17 cellular contexts compared by ENCODE assay signal in the genomic region with DNA sequence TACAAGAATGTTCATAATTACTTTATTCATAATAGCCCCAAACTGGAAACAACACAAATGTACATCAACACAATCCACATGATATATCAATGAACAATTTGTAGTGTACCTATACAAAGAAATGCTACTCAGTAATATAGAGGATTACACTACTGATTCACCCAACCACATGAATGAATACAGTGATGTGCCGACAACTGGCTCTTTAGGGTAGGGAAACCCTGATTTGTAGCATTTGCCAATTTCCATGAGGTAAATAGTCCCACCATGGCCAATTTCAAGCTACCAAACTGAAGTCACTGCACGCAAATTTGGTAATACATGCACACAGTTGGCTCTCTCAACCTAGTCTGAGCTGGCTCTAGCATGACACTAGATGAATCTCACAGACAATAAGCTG.
DNase-seq lines count a peak whose midpoint lies in the region; ATAC-seq and TF ChIP-seq lines count a peak whose summit lies in the region.
"Had no signal": no experiment of that assay in that cellular context is flagged by ENCODE, and none has a peak within 500 bp of the region (broad histone marks: within the 10 kb centered on the region; RNA-seq: fewer than 3 reads in every experiment).

No MANE protein-coding gene starts in this region.

- peak; percentile 38 for TF ChIP-seq POLR2A in HCT116 (IDR thresholded peaks at IDR 0.05; ENCODE audit: borderline replicate concordance, extremely low read depth, insufficient read depth, insufficient read length)

- peaks cover 11% of the 10 kb centered on the region for H3K4me1 Mint-ChIP-seq in activated T-cell treated with anti-CD3 and anti-CD28 coated beads, Interleukin-2, amount 50 U/mL, for 72 hours (ENCODE audit: low read depth)
- peaks cover 11% of the 10 kb centered on the region for H3K4me1 Mint-ChIP-seq in activated T-cell treated with anti-CD3 and anti-CD28 coated beads, Interleukin-2, amount 50 U/mL, for 4 hours (ENCODE audit: low read depth)
- peaks cover 9% of the 10 kb centered on the region for H3K4me1 Mint-ChIP-seq in activated naive CD8-positive, alpha-beta T cell treated with anti-CD3 and anti-CD28 coated beads, Interleukin-2, amount 50 U/mL, for 24 hours
- peaks cover 30% of the 10 kb centered on the region for H3K4me1 Mint-ChIP-seq in progenitor cell of endocrine pancreas (ENCODE audit: low read depth)

- TF ChIP-seq RAD21 in HCT116 (IDR thresholded peaks at IDR 0.05; ENCODE audit: low read depth): peak; percentile 14; the same call in 1 of the 2 replicates

- H3K36me3 ChIP-seq in HCT116 (ENCODE audit: control insufficient read depth in 1 of 2, insufficient read depth in 2 of 2, low read length in 2 of 2) (no peaks in the 10 kb centered on the region), colonic mucosa (no peaks in the 10 kb centered on the region)

- no peak overlapping the region for H3K4me3 ChIP-seq in HCT116 (replicated peaks in 1 of 2; ENCODE audit: low read depth in 1 of 2, low read length in 2 of 2)
- no peak overlapping the region for H3K4me3 ChIP-seq in colonic mucosa
- H3K4me3 ChIP-seq: K562, PC-9 had no signal

- H3K36me3 Mint-ChIP-seq in activated T-cell treated with anti-CD3 and anti-CD28 coated beads, Interleukin-2, amount 50 U/mL, for 72 hours (ENCODE audit: insufficient read depth in 2 of 2): no peaks in the 10 kb centered on the region
- no peaks in the 10 kb centered on the region for H3K36me3 Mint-ChIP-seq in activated T-cell treated with anti-CD3 and anti-CD28 coated beads, Interleukin-2, amount 50 U/mL, for 4 hours (ENCODE audit: insufficient read depth)
- no peaks in the 10 kb centered on the region for H3K36me3 Mint-ChIP-seq in activated naive CD8-positive, alpha-beta T cell treated with anti-CD3 and anti-CD28 coated beads, Interleukin-2, amount 50 U/mL, for 24 hours (ENCODE audit: low read depth)
- H3K36me3 Mint-ChIP-seq in progenitor cell of endocrine pancreas (ENCODE audit: insufficient read depth): no peaks in the 10 kb centered on the region

- peak overlapping the region; percentile 56 for H3K9ac ChIP-seq in HCT116 (ENCODE audit: low read length)
- H3K9ac ChIP-seq in colonic mucosa (ENCODE audit: low read depth in 2 of 2, low read length in 2 of 2): no peak overlapping the region

- TF ChIP-seq CTCF in HCT116 (IDR thresholded peaks at IDR 0.05 in 2 of 3, conservative IDR thresholded peaks at IDR 0.05 in 1 of 3; ENCODE audit: borderline replicate concordance in 1 of 3, insufficient read depth in 1 of 3, low read depth in 2 of 3, low read length in 2 of 3): no peak
- no peak for TF ChIP-seq CTCF in progenitor cell of endocrine pancreas (IDR thresholded peaks at IDR 0.05; ENCODE audit: unreplicated experiment)
- no peak for TF ChIP-seq CTCF in colonic mucosa (IDR thresholded peaks at IDR 0.05)

- H3K4me2 ChIP-seq in HCT116 (ENCODE audit: low read length): peak overlapping the region; percentile 56
- H3K4me2 ChIP-seq: PC-9 had no signal

- H4K20me1 ChIP-seq in HCT116 (ENCODE audit: insufficient read depth): no peaks in the 10 kb centered on the region

- peak overlapping the region; percentile 100 for H3K27ac ChIP-seq in HCT116 (ENCODE audit: low read depth, low read length)
- H3K27ac ChIP-seq in colonic mucosa: no peak overlapping the region
- H3K27ac ChIP-seq: C4-2B, PC-9 had no signal

- peak overlapping the region; percentile 20 to 65 for H3K4me3 Mint-ChIP-seq in activated T-cell treated with anti-CD3 and anti-CD28 coated beads, Interleukin-2, amount 50 U/mL, for 72 hours
- no peak overlapping the region for H3K4me3 Mint-ChIP-seq in activated T-cell treated with anti-CD3 and anti-CD28 coated beads, Interleukin-2, amount 50 U/mL, for 4 hours
- peak overlapping the region; percentile 37 for H3K4me3 Mint-ChIP-seq in activated naive CD8-positive, alpha-beta T cell treated with anti-CD3 and anti-CD28 coated beads, Interleukin-2, amount 50 U/mL, for 24 hours
- no peak overlapping the region for H3K4me3 Mint-ChIP-seq in progenitor cell of endocrine pancreas (ENCODE audit: low read depth)

- CTCF ChIA-PET in HCT116 (lab: Charles Lee): no interaction called here

- POLR2A ChIA-PET in HCT116 (lab: Charles Lee): interaction anchor here (0.6 to 2.1 kb wide), 8 partner anchors 11 to 69 kb away, joined by 3 to 11 read pairs (median 4); no protein-coding TSS in a partner anchor

- H3K4me1 ChIP-seq in HCT116 (ENCODE audit: control insufficient read depth in 1 of 2, insufficient read depth in 2 of 2, low read length in 2 of 2): peaks cover 92 to 100% of the 10 kb centered on the region in 2 experiments
- H3K4me1 ChIP-seq in colonic mucosa: no peaks in the 10 kb centered on the region

- intact Hi-C loops in HCT116 (cut with micrococcal nuclease) (loop anchor here (5.0 kb wide), 2 partner anchors 80 to 645 kb away; partner anchors contain the start of gene BBS10), colonic mucosa (cut with DNase I) (no loop called here)

- no peak overlapping the region for H3K27ac Mint-ChIP-seq in activated T-cell treated with anti-CD3 and anti-CD28 coated beads, Interleukin-2, amount 50 U/mL, for 72 hours
- peak overlapping the region; percentile 32 for H3K27ac Mint-ChIP-seq in activated naive CD8-positive, alpha-beta T cell treated with anti-CD3 and anti-CD28 coated beads, Interleukin-2, amount 50 U/mL, for 24 hours
- H3K27ac Mint-ChIP-seq in progenitor cell of endocrine pancreas: peak overlapping the region; percentile 83

- no peaks in the 10 kb centered on the region for H3K9me3 ChIP-seq in HCT116 (ENCODE audit: control insufficient read depth in 1 of 2, insufficient read depth in 1 of 2, low read depth in 1 of 2, low read length in 2 of 2)
- no peaks in the 10 kb centered on the region for H3K9me3 ChIP-seq in colonic mucosa

- peaks cover 13% of the 10 kb centered on the region for H3K79me2 ChIP-seq in HCT116 (ENCODE audit: insufficient read depth, low read length)

- no peak for DNase-seq in activated T-cell treated with anti-CD3 and anti-CD28 coated beads, Interleukin-2, amount 50 U/mL, for 72 hours
- no peak for DNase-seq in activated T-cell treated with anti-CD3 and anti-CD28 coated beads, Interleukin-2, amount 50 U/mL, for 4 hours
- DNase-seq in HCT116 (ENCODE audit: low read depth, low spot score): peak; percentile 72
- DNase-seq in activated naive CD8-positive, alpha-beta T cell treated with anti-CD3 and anti-CD28 coated beads, Interleukin-2, amount 50 U/mL, for 24 hours: no peak
- no peak for DNase-seq in progenitor cell of endocrine pancreas (ENCODE audit: low spot score, unreplicated experiment)
- no peak for DNase-seq in amygdala (lab: John Stamatoyannopoulos, UW)
- no peak for DNase-seq in colonic mucosa
- no peak for DNase-seq in HPDE6-E6E7 (ENCODE audit: extremely low spot score)
- DNase-seq: Calu3, DMS79, NCI-H1092 treated with DMSO at 0.1 percent for 48 hours, NCI-H1694, NCI-H446, PC-9 had no signal

- BruUV-seq in HCT116 (replicated peaks; lab: Mats Ljungman, UMichigan): no TSS peak

- no peak overlapping the region for H2AFZ ChIP-seq in HCT116 (ENCODE audit: low read depth, low read length, poor library complexity, severe bottlenecking)
- H2AFZ ChIP-seq: PC-9 had no signal

- no peaks in the 10 kb centered on the region for H3K9me2 ChIP-seq in HCT116 (ENCODE audit: insufficient read depth)

- no peaks in the 10 kb centered on the region for H3K27me3 Mint-ChIP-seq in activated T-cell treated with anti-CD3 and anti-CD28 coated beads, Interleukin-2, amount 50 U/mL, for 72 hours (ENCODE audit: low read depth)
- no peaks in the 10 kb centered on the region for H3K27me3 Mint-ChIP-seq in activated T-cell treated with anti-CD3 and anti-CD28 coated beads, Interleukin-2, amount 50 U/mL, for 4 hours (ENCODE audit: low read depth)
- H3K27me3 Mint-ChIP-seq in activated naive CD8-positive, alpha-beta T cell treated with anti-CD3 and anti-CD28 coated beads, Interleukin-2, amount 50 U/mL, for 24 hours: no peaks in the 10 kb centered on the region
- no peaks in the 10 kb centered on the region for H3K27me3 Mint-ChIP-seq in progenitor cell of endocrine pancreas

- RAD21 ChIA-PET in HCT116 (lab: Charles Lee; ENCODE audit: low non-redundant PET in 1 of 2, low total read pairs in 2 of 2, uncharacterized antibody in 2 of 2, unreplicated experiment in 2 of 2): interaction anchor here in 1 of 2 experiments (1.3 kb wide), 1 partner anchor 79 kb away, joined by 3 read pairs; no protein-coding TSS in a partner anchor

- H3K9me3 Mint-ChIP-seq in activated T-cell treated with anti-CD3 and anti-CD28 coated beads, Interleukin-2, amount 50 U/mL, for 72 hours: no peaks in the 10 kb centered on the region
- no peaks in the 10 kb centered on the region for H3K9me3 Mint-ChIP-seq in activated T-cell treated with anti-CD3 and anti-CD28 coated beads, Interleukin-2, amount 50 U/mL, for 4 hours
- H3K9me3 Mint-ChIP-seq in activated naive CD8-positive, alpha-beta T cell treated with anti-CD3 and anti-CD28 coated beads, Interleukin-2, amount 50 U/mL, for 24 hours: no peaks in the 10 kb centered on the region
- H3K9me3 Mint-ChIP-seq in progenitor cell of endocrine pancreas (ENCODE audit: low read depth): no peaks in the 10 kb centered on the region

- ATAC-seq in activated T-cell treated with anti-CD3 and anti-CD28 coated beads, Interleukin-2, amount 50 U/mL, for 72 hours (replicated peaks in 1 of 2): peak in 1 of 2 donors; percentile 33
- ATAC-seq in activated T-cell treated with anti-CD3 and anti-CD28 coated beads, Interleukin-2, amount 50 U/mL, for 4 hours: no peak
- peak; percentile 36 for ATAC-seq in HCT116
- peak; percentile 54 for ATAC-seq in activated naive CD8-positive, alpha-beta T cell treated with anti-CD3 and anti-CD28 coated beads, Interleukin-2, amount 50 U/mL, for 24 hours
- ATAC-seq: K562, Right ventricle myocardium inferior had no signal

- H3K27me3 ChIP-seq in HCT116 (ENCODE audit: insufficient read depth, low read length) (no peaks in the 10 kb centered on the region), colonic mucosa (no peaks in the 10 kb centered on the region)

TF ChIP-seq in HCT116, 20 proteins besides CTCF, POLR2A, EP300 and RAD21:
- TF ChIP-seq TCF7L2 (IDR thresholded peaks at IDR 0.05; ENCODE audit: borderline replicate concordance, extremely low read depth, insufficient read depth, insufficient read length) (peak; percentile 97), POLR2AphosphoS5 (IDR thresholded peaks at IDR 0.05; ENCODE audit: low read depth, low read length) (peak; percentile 18; the same call in 1 of the 2 replicates), SP1 (IDR thresholded peaks at IDR 0.05; ENCODE audit: low read depth) (peak; percentile 72), SIN3A (IDR thresholded peaks at IDR 0.05; ENCODE audit: low read depth) (no peak), CEBPB (IDR thresholded peaks at IDR 0.05; ENCODE audit: low read depth) (0 out of 2 replicates have a peak, but pooled peaks have one; percentile 41), CBX3 (IDR thresholded peaks at IDR 0.05; ENCODE audit: low read depth) (0 out of 2 replicates have a peak, but pooled peaks have one; percentile 7), FOSL1 (IDR thresholded peaks at IDR 0.05; ENCODE audit: low read depth) (0 out of 2 replicates have a peak, but pooled peaks have one; percentile 15), YY1 (IDR thresholded peaks at IDR 0.05; ENCODE audit: extremely low read depth, insufficient replicate concordance, low read depth, low read length) (no peak), JUND (IDR thresholded peaks at IDR 0.05) (peak; percentile 58)

Comparison
In these comparisons a context has a peak if more than half of its experiments do, and no peak if none do; other contexts are left out.
1. H3K4me3 Mint-ChIP-seq: peak in activated T-cell treated with anti-CD3 and anti-CD28 coated beads, Interleukin-2, amount 50 U/mL, for 72 hours (2 of 2) and activated naive CD8-positive, alpha-beta T cell treated with anti-CD3 and anti-CD28 coated beads, Interleukin-2, amount 50 U/mL, for 24 hours (single experiment); none in activated T-cell treated with anti-CD3 and anti-CD28 coated beads, Interleukin-2, amount 50 U/mL, for 4 hours (single experiment) and progenitor cell of endocrine pancreas (single experiment).
2. ATAC-seq: peak in HCT116 (single experiment) and activated naive CD8-positive, alpha-beta T cell treated with anti-CD3 and anti-CD28 coated beads, Interleukin-2, amount 50 U/mL, for 24 hours (single experiment); none in activated T-cell treated with anti-CD3 and anti-CD28 coated beads, Interleukin-2, amount 50 U/mL, for 4 hours (0 of 2).